Comparison of ENCODE assay signal across 1 cellular context in the genomic region with DNA sequence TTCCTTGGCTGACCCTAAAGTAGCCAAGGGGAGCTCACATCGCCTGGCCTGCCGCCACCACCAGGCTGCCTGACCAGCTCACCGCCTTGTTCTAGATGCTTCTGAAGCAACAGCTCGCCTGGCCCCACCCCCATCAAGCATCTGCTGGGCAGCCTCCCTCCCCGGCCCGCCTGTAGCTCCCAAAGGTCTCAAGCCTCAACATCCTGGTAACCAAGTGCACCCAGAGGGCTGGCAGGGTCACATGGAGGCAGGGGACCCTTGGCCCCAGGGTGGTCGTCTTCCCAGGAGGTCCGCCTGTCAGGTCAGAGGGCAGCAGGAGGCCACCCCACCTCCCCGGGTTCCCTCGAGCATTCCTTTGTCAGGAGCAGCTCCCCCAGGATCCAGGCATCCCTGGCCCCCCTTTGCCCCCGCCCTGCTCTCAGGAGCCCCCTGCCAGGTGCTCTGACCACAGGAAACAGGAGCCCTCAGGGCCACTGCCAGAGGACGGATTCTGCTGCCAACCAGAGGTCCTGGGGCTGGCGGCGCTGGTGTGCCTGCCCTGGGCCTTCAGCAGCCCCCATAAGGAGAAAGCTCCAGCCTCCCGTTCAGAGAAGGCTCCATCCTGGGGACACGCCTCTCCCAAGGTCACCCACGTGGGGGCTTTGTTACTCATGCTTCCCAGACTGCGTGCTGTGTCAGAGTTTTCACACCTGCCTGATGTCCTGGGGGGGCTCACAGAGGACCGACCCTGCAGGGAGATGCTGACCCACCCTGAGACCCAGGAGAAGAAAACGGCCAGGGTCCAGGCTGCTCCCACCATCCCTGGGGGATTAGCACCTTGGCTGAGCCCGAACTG.
TF ChIP-seq lines count a peak whose summit lies in the region.

No MANE protein-coding gene starts in this region.

TF ChIP-seq in GM12878, 131 proteins besides CTCF, POLR2A, EP300 and RAD21:
- TF ChIP-seq FOXM1 (IDR thresholded peaks at IDR 0.05; ENCODE audit: low read depth, low read length) (no peak), PML (IDR thresholded peaks at IDR 0.05; ENCODE audit: low read length) (no peak), ZNF217 (IDR thresholded peaks at IDR 0.05) (no peak), ZBED1 (IDR thresholded peaks at IDR 0.05; ENCODE audit: borderline replicate concordance) (no peak), PBX3 (IDR thresholded peaks at IDR 0.05; ENCODE audit: insufficient replicate concordance, low read depth, low read length) (no peak), STAT3 (IDR thresholded peaks at IDR 0.05; ENCODE audit: low read depth, low read length) (no peak), SMC3 (IDR thresholded peaks at IDR 0.05; ENCODE audit: borderline replicate concordance, low read length) (no peak), CBFB (IDR thresholded peaks at IDR 0.05; ENCODE audit: low read depth) (no peak)
- TF ChIP-seq, protein P1, sequence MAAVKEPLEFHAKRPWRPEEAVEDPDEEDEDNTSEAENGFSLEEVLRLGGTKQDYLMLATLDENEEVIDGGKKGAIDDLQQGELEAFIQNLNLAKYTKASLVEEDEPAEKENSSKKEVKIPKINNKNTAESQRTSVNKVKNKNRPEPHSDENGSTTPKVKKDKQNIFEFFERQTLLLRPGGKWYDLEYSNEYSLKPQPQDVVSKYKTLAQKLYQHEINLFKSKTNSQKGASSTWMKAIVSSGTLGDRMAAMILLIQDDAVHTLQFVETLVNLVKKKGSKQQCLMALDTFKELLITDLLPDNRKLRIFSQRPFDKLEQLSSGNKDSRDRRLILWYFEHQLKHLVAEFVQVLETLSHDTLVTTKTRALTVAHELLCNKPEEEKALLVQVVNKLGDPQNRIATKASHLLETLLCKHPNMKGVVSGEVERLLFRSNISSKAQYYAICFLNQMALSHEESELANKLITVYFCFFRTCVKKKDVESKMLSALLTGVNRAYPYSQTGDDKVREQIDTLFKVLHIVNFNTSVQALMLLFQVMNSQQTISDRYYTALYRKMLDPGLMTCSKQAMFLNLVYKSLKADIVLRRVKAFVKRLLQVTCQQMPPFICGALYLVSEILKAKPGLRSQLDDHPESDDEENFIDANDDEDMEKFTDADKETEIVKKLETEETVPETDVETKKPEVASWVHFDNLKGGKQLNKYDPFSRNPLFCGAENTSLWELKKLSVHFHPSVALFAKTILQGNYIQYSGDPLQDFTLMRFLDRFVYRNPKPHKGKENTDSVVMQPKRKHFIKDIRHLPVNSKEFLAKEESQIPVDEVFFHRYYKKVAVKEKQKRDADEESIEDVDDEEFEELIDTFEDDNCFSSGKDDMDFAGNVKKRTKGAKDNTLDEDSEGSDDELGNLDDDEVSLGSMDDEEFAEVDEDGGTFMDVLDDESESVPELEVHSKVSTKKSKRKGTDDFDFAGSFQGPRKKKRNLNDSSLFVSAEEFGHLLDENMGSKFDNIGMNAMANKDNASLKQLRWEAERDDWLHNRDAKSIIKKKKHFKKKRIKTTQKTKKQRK (IDR thresholded peaks at IDR 0.05; ENCODE audit: low read depth, low read length): no peak
- TF ChIP-seq, protein P2, sequence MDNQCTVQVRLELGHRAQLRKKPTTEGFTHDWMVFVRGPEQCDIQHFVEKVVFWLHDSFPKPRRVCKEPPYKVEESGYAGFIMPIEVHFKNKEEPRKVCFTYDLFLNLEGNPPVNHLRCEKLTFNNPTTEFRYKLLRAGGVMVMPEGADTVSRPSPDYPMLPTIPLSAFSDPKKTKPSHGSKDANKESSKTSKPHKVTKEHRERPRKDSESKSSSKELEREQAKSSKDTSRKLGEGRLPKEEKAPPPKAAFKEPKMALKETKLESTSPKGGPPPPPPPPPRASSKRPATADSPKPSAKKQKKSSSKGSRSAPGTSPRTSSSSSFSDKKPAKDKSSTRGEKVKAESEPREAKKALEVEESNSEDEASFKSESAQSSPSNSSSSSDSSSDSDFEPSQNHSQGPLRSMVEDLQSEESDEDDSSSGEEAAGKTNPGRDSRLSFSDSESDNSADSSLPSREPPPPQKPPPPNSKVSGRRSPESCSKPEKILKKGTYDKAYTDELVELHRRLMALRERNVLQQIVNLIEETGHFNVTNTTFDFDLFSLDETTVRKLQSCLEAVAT (IDR thresholded peaks at IDR 0.05): no peak
